ENCODE assay signal across 8 cellular contexts in genomic region chr16:30585400-30586191, GRCh38. TPM values are rescaled to one million over a fixed set of nuclear protein-coding genes. Genes with fewer than 3 reads are reported as not detected.
A peak's percentile ranks its signal among the peaks of the same experiment; 100 is the strongest.
DNase-seq lines count a peak whose midpoint lies in the region; ATAC-seq, FAIRE-seq and TF ChIP-seq lines count a peak whose summit lies in the region.

TSS of gene ZNF785 (minus strand) at chr16:30585697. CDS start at chr16:30585611, 86 bp downstream.

- peak within 1 kb of the TSS; percentile 83 for H3K4me3 Mint-ChIP-seq in chondrocyte (ENCODE audit: unreplicated experiment)

- H3K27ac Mint-ChIP-seq in chondrocyte (ENCODE audit: unreplicated experiment): peak within 1 kb of the TSS; percentile 89

- no peaks in the 10 kb centered on the region for H3K9me3 ChIP-seq in kidney (ENCODE audit: control insufficient read depth in 1 of 2, low read length in 2 of 2)

- H3K79me2 ChIP-seq in ACC112 (ENCODE audit: control insufficient read depth, insufficient read depth, low read length, unreplicated experiment): peaks cover 48% of the 10 kb centered on the region

- H3K27ac ChIP-seq in ACC112 (ENCODE audit: low read depth, low read length) (peak within 1 kb of the TSS; percentile 57), kidney (ENCODE audit: low read depth in 2 of 2, low read length in 2 of 2) (peak within 1 kb of the TSS; percentile 82 to 90)

- H3K4me1 ChIP-seq in ACC112 (ENCODE audit: control insufficient read depth, insufficient read depth, low read length, unreplicated experiment): peaks cover 5% of the 10 kb centered on the region
- peaks cover 0 to 11% of the 10 kb centered on the region in 2 donors for H3K4me1 ChIP-seq in kidney (ENCODE audit: control insufficient read depth in 1 of 2, insufficient read depth in 1 of 2, low read depth in 1 of 2, low read length in 2 of 2)

- peaks cover 22% of the 10 kb centered on the region for H3K4me1 Mint-ChIP-seq in chondrocyte (ENCODE audit: low read depth)

- peak; percentile 94 for FAIRE-seq in kidney (lab: Jason Lieb, UNC)

- ATAC-seq in GM18858 (IDR thresholded peaks at IDR 0.05; ENCODE audit: unreplicated experiment) (peak; percentile 66), HG03108 (IDR thresholded peaks at IDR 0.05; ENCODE audit: unreplicated experiment) (peak; percentile 91)

- peaks cover 7% of the 10 kb centered on the region for H3K36me3 Mint-ChIP-seq in chondrocyte (ENCODE audit: low read depth)

- H3K4me3 ChIP-seq in ACC112 (ENCODE audit: low read depth, low read length): peak within 1 kb of the TSS; percentile 98
- H3K4me3 ChIP-seq in kidney (ENCODE audit: low read length in 2 of 2): peak within 1 kb of the TSS; percentile 62 to 96

- intact Hi-C loops in kidney (cut with DNase I): no loop called here

- H3K9me3 Mint-ChIP-seq in chondrocyte (ENCODE audit: low read depth): no peaks in the 10 kb centered on the region

- no peaks in the 10 kb centered on the region for H3K27me3 Mint-ChIP-seq in chondrocyte (ENCODE audit: low read depth)

- H3K36me3 ChIP-seq in ACC112 (ENCODE audit: insufficient read depth, low read length) (peaks cover 4% of the 10 kb centered on the region; the same call in 1 of the 2 replicates), kidney (ENCODE audit: control insufficient read depth in 1 of 2, insufficient read depth in 2 of 2, low read length in 2 of 2) (peaks cover 0 to 3% of the 10 kb centered on the region in 2 donors)

- peak; percentile 43 for TF ChIP-seq CTCF in chondrocyte (IDR thresholded peaks at IDR 0.05)
- peak; percentile 68 for TF ChIP-seq CTCF in kidney (IDR thresholded peaks at IDR 0.05; ENCODE audit: borderline replicate concordance, extremely low read depth, insufficient read depth)

- H3K9ac ChIP-seq in kidney (ENCODE audit: low read length in 2 of 2): peak within 1 kb of the TSS; percentile 82 to 90

- H2AFZ ChIP-seq in ACC112 (ENCODE audit: low read length, unreplicated experiment): peak within 1 kb of the TSS; percentile 86

- peak; percentile 100 for DNase-seq in NCI-H345 (lab: John Stamatoyannopoulos, UW)
- peak; percentile 85 for DNase-seq in activated CD4-positive, alpha-beta T cell treated with anti-CD3 and anti-CD28 coated beads for 1 hour
- peak; percentile 94 for DNase-seq in chondrocyte (ENCODE audit: low spot score)
- peak; percentile 97 for DNase-seq in kidney
- DNase-seq in stimulated activated CD4-positive, alpha-beta T cell treated with anti-CD3 and anti-CD28 coated beads, Interleukin-15, amount 100 ng/mL, for 1 hour (ENCODE audit: low read depth in 1 of 2, low spot score in 1 of 2): peak; percentile 75 to 83

- H3K27me3 ChIP-seq in ACC112 (ENCODE audit: insufficient read depth, low read length): no peaks in the 10 kb centered on the region

RNA-seq across cellular contexts. Expression of gene ZNF785, which starts in this region (rescaled TPM):
- total RNA-seq in chondrocyte: 17.0 to 20.2 TPM (median 17.7 TPM) in 3 replicates
- total RNA-seq in kidney: 18.5 TPM
- polyA plus RNA-seq in kidney (ENCODE audit: insufficient read depth, low read depth, low replicate concordance): 6.3 TPM

Comparison
In these comparisons a context has a peak if more than half of its experiments do, and no peak if none do; other contexts are left out.
1. Peak in every context shown above with its lines: DNase-seq, ATAC-seq, H3K4me3 ChIP-seq and H3K27ac ChIP-seq.